In genomic region chr3:187361835-187362234, GRCh38 we compare ENCODE assay signal across 14 cellular contexts. TPM values are rescaled to one million over a fixed set of nuclear protein-coding genes. Genes with fewer than 3 reads are reported as not detected.
DNase-seq lines count a peak whose midpoint lies in the region; ATAC-seq and TF ChIP-seq lines count a peak whose summit lies in the region.
"Had no signal": no experiment of that assay in that cellular context is flagged by ENCODE, and none has a peak within 500 bp of the region (broad histone marks: within the 10 kb centered on the region; RNA-seq: fewer than 3 reads in every experiment).

No MANE protein-coding gene starts in this region.

- no peaks in the 10 kb centered on the region for H3K9me3 ChIP-seq in heart right ventricle
- H3K9me3 ChIP-seq in endodermal cell (ENCODE audit: control insufficient read depth, low read length): no peaks in the 10 kb centered on the region
- no peaks in the 10 kb centered on the region for H3K9me3 ChIP-seq in Karpas-422 (ENCODE audit: low read length)
- H3K9me3 ChIP-seq: pancreas, spleen had no signal

- H3K27ac ChIP-seq in heart right ventricle: peak overlapping the region in 1 of 10 donors; percentile 48
- H3K27ac ChIP-seq in GM23338 (ENCODE audit: low read depth): no peak overlapping the region
- no peak overlapping the region for H3K27ac ChIP-seq in endodermal cell (ENCODE audit: low read depth, low read length)
- H3K27ac ChIP-seq in Karpas-422 (ENCODE audit: low read length): no peak overlapping the region
- H3K27ac ChIP-seq: pancreas, spleen had no signal

- peaks cover 0 to 24% (median 13%) of the 10 kb centered on the region in 9 donors for H3K4me1 ChIP-seq in heart right ventricle
- H3K4me1 ChIP-seq in GM23338 (ENCODE audit: insufficient read depth): peaks cover 54% of the 10 kb centered on the region
- H3K4me1 ChIP-seq in endodermal cell (ENCODE audit: control insufficient read depth, insufficient read depth, low read length): peaks cover 35% of the 10 kb centered on the region
- no peaks in the 10 kb centered on the region for H3K4me1 ChIP-seq in Karpas-422 (ENCODE audit: low read length)
- H3K4me1 ChIP-seq: pancreas had no signal

- H3K4me3 Mint-ChIP-seq in GM23338: no peak overlapping the region
- H3K4me3 Mint-ChIP-seq in endodermal cell: no peak overlapping the region
- H3K4me3 Mint-ChIP-seq: activated naive CD4-positive, alpha-beta T cell treated with anti-CD3 and anti-CD28 coated beads, Interleukin-2, amount 50 U/mL, for 24 hours had no signal

- ATAC-seq in heart right ventricle (peak in 6 of 8 donors; percentile 35 to 66 (median 60)), Right ventricle myocardium inferior (no peak), GM23338 (peak; percentile 77), HG02840 (IDR thresholded peaks at IDR 0.05; ENCODE audit: low FRiP score, unreplicated experiment) (no peak)
- ATAC-seq: pancreas had no signal

- TF ChIP-seq CTCF in heart right ventricle (IDR thresholded peaks at IDR 0.05): no peak
- TF ChIP-seq CTCF in GM23338 (conservative IDR thresholded peaks at IDR 0.05; ENCODE audit: low read depth in 2 of 2): no peak
- TF ChIP-seq CTCF in endodermal cell (conservative IDR thresholded peaks at IDR 0.05): no peak
- TF ChIP-seq CTCF in GM10248 (IDR thresholded peaks at IDR 0.05; ENCODE audit: control extremely low read depth, extremely low read depth, low read depth, missing control alignments): no peak

- H3K9me2 ChIP-seq in GM23338 (ENCODE audit: insufficient read depth): peaks cover 19% of the 10 kb centered on the region
- H3K9me2 ChIP-seq in Karpas-422 (replicated peaks; ENCODE audit: insufficient read depth, low read length): no peaks in the 10 kb centered on the region

- H3K27me3 Mint-ChIP-seq in GM23338 (ENCODE audit: insufficient read depth, low read depth, poor library complexity) (peaks cover 7% of the 10 kb centered on the region), endodermal cell (ENCODE audit: insufficient read depth) (no peaks in the 10 kb centered on the region)
- H3K27me3 Mint-ChIP-seq: activated naive CD4-positive, alpha-beta T cell treated with anti-CD3 and anti-CD28 coated beads, Interleukin-2, amount 50 U/mL, for 24 hours had no signal

- H3K4me1 Mint-ChIP-seq in GM23338: peaks cover 49% of the 10 kb centered on the region
- peaks cover 66% of the 10 kb centered on the region for H3K4me1 Mint-ChIP-seq in endodermal cell

- no peaks in the 10 kb centered on the region for H4K20me1 ChIP-seq in GM23338 (replicated peaks; ENCODE audit: insufficient read depth)
- H4K20me1 ChIP-seq in Karpas-422 (ENCODE audit: insufficient read depth, low read depth, low read length): no peaks in the 10 kb centered on the region

- peak overlapping the region; percentile 51; the same call in 1 of the 2 replicates for H3K27ac Mint-ChIP-seq in GM23338
- H3K27ac Mint-ChIP-seq in endodermal cell: peak overlapping the region; percentile 49
- H3K27ac Mint-ChIP-seq: activated naive CD4-positive, alpha-beta T cell treated with anti-CD3 and anti-CD28 coated beads, Interleukin-2, amount 50 U/mL, for 24 hours had no signal

- no peak overlapping the region for H3K4me3 ChIP-seq in heart right ventricle
- H3K4me3 ChIP-seq in GM23338: no peak overlapping the region
- no peak overlapping the region for H3K4me3 ChIP-seq in endodermal cell (ENCODE audit: low read length)
- no peak overlapping the region for H3K4me3 ChIP-seq in Karpas-422 (ENCODE audit: low read length)
- H3K4me3 ChIP-seq: pancreas, spleen had no signal

- DNase-seq in heart right ventricle (no peak), Right ventricle myocardium inferior (ENCODE audit: missing footprints) (no peak), GM23338 (ENCODE audit: low spot score) (peak; percentile 63), endodermal cell (peak; percentile 71), Karpas-422 (no peak), GM10248 (ENCODE audit: extremely low spot score) (no peak), hepatic stellate cell (ENCODE audit: low spot score) (no peak)
- DNase-seq: effector CD8-positive, alpha-beta T cell; KBM-7; NCI-H2227 treated with DMSO at 0.1 percent for 48 hours; pancreas; spleen had no signal

- no peaks in the 10 kb centered on the region; the same call in 2 of the 3 replicates for H3K9me3 Mint-ChIP-seq in GM23338
- H3K9me3 Mint-ChIP-seq in endodermal cell: peaks cover under 1% of the 10 kb centered on the region
- H3K9me3 Mint-ChIP-seq: activated naive CD4-positive, alpha-beta T cell treated with anti-CD3 and anti-CD28 coated beads, Interleukin-2, amount 50 U/mL, for 24 hours had no signal

- H3K4me2 ChIP-seq in GM23338 (peak overlapping the region; percentile 58), Karpas-422 (ENCODE audit: low read depth, low read length, poor library complexity, severe bottlenecking) (no peak overlapping the region)

- no peaks in the 10 kb centered on the region for H3K27me3 ChIP-seq in heart right ventricle
- no peaks in the 10 kb centered on the region for H3K27me3 ChIP-seq in GM23338 (ENCODE audit: insufficient read depth)
- no peaks in the 10 kb centered on the region for H3K27me3 ChIP-seq in endodermal cell (ENCODE audit: control insufficient read depth, insufficient read depth, low read length, poor library complexity, severe bottlenecking)
- no peaks in the 10 kb centered on the region for H3K27me3 ChIP-seq in Karpas-422 (ENCODE audit: low read length)
- H3K27me3 ChIP-seq: pancreas, spleen had no signal

- H3K36me3 Mint-ChIP-seq in GM23338 (ENCODE audit: low read depth) (peaks cover 9% of the 10 kb centered on the region; the same call in 1 of the 3 replicates), endodermal cell (ENCODE audit: low read depth) (no peaks in the 10 kb centered on the region)
- H3K36me3 Mint-ChIP-seq: activated naive CD4-positive, alpha-beta T cell treated with anti-CD3 and anti-CD28 coated beads, Interleukin-2, amount 50 U/mL, for 24 hours had no signal

- H3K79me2 ChIP-seq in GM23338 (replicated peaks; ENCODE audit: insufficient read depth): no peaks in the 10 kb centered on the region
- H3K79me2 ChIP-seq in Karpas-422 (ENCODE audit: low read length): no peaks in the 10 kb centered on the region

- CTCF ChIA-PET in GM10248 (lab: Yijun Ruan, JAX): interaction anchor here (0.7 to 2.0 kb wide), 4 partner anchors 44 to 379 kb away, joined by 3 to 7 read pairs (median 4); partner anchors contain the start of gene RPL39L

- WGBS in heart right ventricle, 2 donors: 11 to 20% methylated on average over 2 of the region's 2 CpGs
- 26 to 38% methylated on average over 1 to 2 of the region's 2 CpGs for WGBS in endodermal cell (ENCODE audit: insufficient coverage in 1 of 2, insufficient read length in 1 of 2), 2 experiments

- no peak overlapping the region for H3K9ac ChIP-seq in endodermal cell (ENCODE audit: extremely low read depth, low read length, poor library complexity, severe bottlenecking)
- H3K9ac ChIP-seq in Karpas-422 (ENCODE audit: low read length): no peak overlapping the region

- intact Hi-C loops in heart right ventricle (cut with DNase I) (loop anchor here in 1 of 10 donors (10.0 kb wide), 1 partner anchor 1023 kb away; no protein-coding TSS in a partner anchor), Right ventricle myocardium inferior (cut with DNase I) (no loop called here)

- H2AFZ ChIP-seq in GM23338 (peak overlapping the region; percentile 16; the same call in 1 of the 2 replicates), Karpas-422 (ENCODE audit: low read length) (no peak overlapping the region)

- no peaks in the 10 kb centered on the region for H3K36me3 ChIP-seq in heart right ventricle
- H3K36me3 ChIP-seq in GM23338 (ENCODE audit: insufficient read depth): no peaks in the 10 kb centered on the region; the same call in 1 of the 2 replicates
- H3K36me3 ChIP-seq in endodermal cell (ENCODE audit: control insufficient read depth, insufficient read depth, low read length): no peaks in the 10 kb centered on the region
- H3K36me3 ChIP-seq in Karpas-422 (ENCODE audit: insufficient read depth, low read length): no peaks in the 10 kb centered on the region
- H3K36me3 ChIP-seq: pancreas, spleen had no signal

- POLR2A ChIA-PET in GM10248 (lab: Yijun Ruan, JAX): no interaction called here

- no peaks in the 10 kb centered on the region for H3F3A ChIP-seq in GM23338 (replicated peaks; ENCODE audit: low read depth)

TF ChIP-seq in GM23338, 12 proteins besides CTCF, POLR2A, EP300 and RAD21 (continues in another document):
- TF ChIP-seq EZH2phosphoT487 (IDR thresholded peaks at IDR 0.05; ENCODE audit: unreplicated experiment) (no peak), ZNF331 (CRISPR knock-in tag; IDR thresholded peaks at IDR 0.05; ENCODE audit: low read depth) (no peak), NANOG (IDR thresholded peaks at IDR 0.05; ENCODE audit: borderline replicate concordance) (0 out of 2 replicates have a peak, but pooled peaks have one; percentile 22), STAT1 (IDR thresholded peaks at IDR 0.05; ENCODE audit: unreplicated experiment) (no peak)

RNA-seq across cellular contexts. Expression of gene RTP4, which starts 6.3 kb away (rescaled TPM):
- total RNA-seq in heart right ventricle (1 to 10 TPM in 7 of 10 donors, under 1 TPM in 3; 0.74 to 4.7 (median 1.6) TPM), Right ventricle myocardium inferior (1.2 TPM), endodermal cell (not detected)
- polyA plus RNA-seq in heart right ventricle (1 to 10 TPM; 1.2 to 1.7 TPM), GM23338 (2016; fragmentation: Nextera tagmentation; extraction: Ambion mirVana) (not detected in 2 replicates)
- not detected in 2 replicates for total RNA-seq in GM23338 (2014; rRNA removed; shearing (Covaris generic))
- polyA plus RNA-seq in endodermal cell (2013, experiment 1 of 2): not detected
- not detected for polyA plus RNA-seq in endodermal cell (2013, experiment 2 of 2)
- 1.8 and 3.4 TPM in 2 replicates for total RNA-seq in Karpas-422 (2014; rRNA removed; shearing (Covaris generic); ENCODE audit: low replicate concordance)

Comparison
In these comparisons a context has a peak if more than half of its experiments do, and no peak if none do; other contexts are left out.
1. ATAC-seq: peak in heart right ventricle (6 of 8) and GM23338 (single experiment); none in Right ventricle myocardium inferior (single experiment) and HG02840 (single experiment).
2. DNase-seq: peak in GM23338 (single experiment) and endodermal cell (single experiment); none in heart right ventricle (0 of 2), Right ventricle myocardium inferior (single experiment), Karpas-422 (single experiment), GM10248 (single experiment) and hepatic stellate cell (single experiment).